In genomic region chr9:23219471-23219870, GRCh38 we compare ENCODE assay signal across 19 cellular contexts.
DNase-seq lines count a peak whose midpoint lies in the region; ATAC-seq lines count a peak whose summit lies in the region.
"Had no signal": no experiment of that assay in that cellular context is flagged by ENCODE, and none has a peak within 500 bp of the region (broad histone marks: within the 10 kb centered on the region; RNA-seq: fewer than 3 reads in every experiment).

No MANE protein-coding gene starts in this region.

- H3K27ac ChIP-seq in aorta (ENCODE audit: low read depth in 1 of 2, low read length in 2 of 2), result no peak overlapping the region
- H3K27ac ChIP-seq: 22Rv1; A549; BLaER1 treated with 17β-estradiol and CSF1 and Interleukin-3, amounts not matched to agents 10 nM and 100 nM; C4-2B had no signal

- H3K4me3 ChIP-seq in aorta (ENCODE audit: low read length in 2 of 2), result no peak overlapping the region
- H3K4me3 ChIP-seq: A549; BLaER1 treated with 17β-estradiol and CSF1 and Interleukin-3, amounts not matched to agents 10 nM and 100 nM had no signal

- H3K27me3 ChIP-seq in aorta (ENCODE audit: control insufficient read depth in 1 of 2, insufficient read depth in 2 of 2, low read length in 1 of 2), result no peaks in the 10 kb centered on the region
- H3K27me3 ChIP-seq: BLaER1 treated with 17β-estradiol and CSF1 and Interleukin-3, amounts not matched to agents 10 nM and 100 nM had no signal

- no peaks in the 10 kb centered on the region for H3K4me1 ChIP-seq in aorta (ENCODE audit: control insufficient read depth in 1 of 2, insufficient read depth in 2 of 2, low read length in 2 of 2)
- H3K4me1 ChIP-seq: A549; BLaER1 treated with 17β-estradiol and CSF1 and Interleukin-3, amounts not matched to agents 10 nM and 100 nM; Caco-2 had no signal

- DNase-seq in activated effector memory CD4-positive, alpha-beta T cell treated with anti-CD3 and anti-CD28 coated beads, Interleukin-2, amount 50 U/mL, for 16 hours, result peak; percentile 57
- DNase-seq in activated effector memory CD4-positive, alpha-beta T cell treated with Interleukin-2 at 50 U/mL for 16 hours, result no peak
- DNase-seq in left lobe of liver (ENCODE audit: low spot score) (no peak), posterior vena cava (ENCODE audit: low spot score) (peak; percentile 67), aorta (no peak), NCI-H187 treated with DMSO at 0.1 percent for 48 hours (lab: John Stamatoyannopoulos, UW) (no peak)
- DNase-seq: AML-193; Caco-2; Calu3; CD4-positive, alpha-beta T cell; CD8-positive, alpha-beta T cell; DMS79 treated with DMSO at 0.1 percent for 48 hours; GF-D8 had no signal

- 92% methylated on average over 13 of the region's 13 CpGs for WGBS in aorta, 2 donors

- H3K9me3 ChIP-seq in aorta (ENCODE audit: control insufficient read depth, low read length), result no peaks in the 10 kb centered on the region
- H3K9me3 ChIP-seq: A549, Caco-2 had no signal

- H3K36me3 ChIP-seq in aorta (ENCODE audit: control insufficient read depth in 1 of 2, insufficient read depth in 2 of 2, low read length in 1 of 2), result no peaks in the 10 kb centered on the region
- H3K36me3 ChIP-seq: BLaER1 treated with 17β-estradiol and CSF1 and Interleukin-3, amounts not matched to agents 10 nM and 100 nM had no signal

- peak; percentile 13 for ATAC-seq in left lobe of liver
- peak; percentile 26 for ATAC-seq in aorta (ENCODE audit: low FRiP score)
- no peak for ATAC-seq in GM19463 (IDR thresholded peaks at IDR 0.05; ENCODE audit: unreplicated experiment)
- ATAC-seq in GM21619 (IDR thresholded peaks at IDR 0.05; ENCODE audit: unreplicated experiment), result no peak
- ATAC-seq: A549; CD8-positive, alpha-beta T cell had no signal

- intact Hi-C loops in posterior vena cava (cut with DNase I) (no loop called here), aorta (cut with DNase I) (no loop called here)

Comparison
In these comparisons a context has a peak if more than half of its experiments do, and no peak if none do; other contexts are left out.
1. DNase-seq: peak in activated effector memory CD4-positive, alpha-beta T cell treated with anti-CD3 and anti-CD28 coated beads, Interleukin-2, amount 50 U/mL, for 16 hours (single experiment) and posterior vena cava (single experiment); none in activated effector memory CD4-positive, alpha-beta T cell treated with Interleukin-2 at 50 U/mL for 16 hours (single experiment), left lobe of liver (single experiment), aorta (0 of 2) and NCI-H187 treated with DMSO at 0.1 percent for 48 hours (single experiment).
2. ATAC-seq: peak in left lobe of liver (single experiment) and aorta (single experiment); none in GM19463 (single experiment) and GM21619 (single experiment).